In the genomic region with DNA sequence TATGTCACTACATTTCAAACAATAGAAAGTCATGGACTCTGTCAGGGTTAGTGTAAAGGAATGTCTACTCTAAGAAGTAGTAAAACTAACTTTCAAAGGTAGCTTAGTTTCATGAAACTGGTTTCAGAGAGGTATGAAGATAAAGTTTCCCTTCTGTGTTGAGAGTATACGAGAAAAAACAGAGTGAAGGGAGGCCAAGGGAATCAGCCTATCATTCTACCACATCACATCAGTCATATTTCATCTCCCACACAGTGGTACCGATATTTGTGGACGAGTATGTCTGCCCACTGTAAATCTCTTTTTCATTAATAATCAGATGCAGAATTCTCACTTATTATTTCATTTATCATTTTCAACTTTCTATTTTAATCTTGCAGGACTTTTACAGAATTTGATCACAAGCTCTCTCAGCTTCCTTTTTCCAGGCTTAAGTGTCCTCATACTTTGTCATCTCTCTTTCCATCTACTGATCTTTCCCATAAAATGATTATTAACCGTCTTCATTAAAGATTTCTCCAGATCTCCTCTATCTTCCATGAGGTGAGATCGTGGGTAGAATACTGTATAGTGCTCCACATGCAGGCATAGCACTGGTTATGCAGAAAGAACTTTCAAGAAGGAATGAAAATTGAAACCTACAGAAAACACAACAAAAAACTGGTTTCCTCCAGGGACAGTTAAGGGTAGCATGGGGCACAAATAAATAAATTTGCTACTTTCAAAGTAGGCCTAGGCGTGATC, we compare ENCODE assay signal across 8 cellular contexts.
DNase-seq lines count a peak whose midpoint lies in the region; ATAC-seq lines count a peak whose summit lies in the region.

No MANE protein-coding gene starts in this region.

- DNase-seq in medulla oblongata (ENCODE audit: extremely low spot score) = no peak

- H3K27ac ChIP-seq in duodenal mucosa (ENCODE audit: low read depth, low read length) (no peak overlapping the region), rectal smooth muscle tissue (ENCODE audit: low read depth, low read length) (no peak overlapping the region)

- H3K9me3 ChIP-seq in duodenal mucosa (ENCODE audit: control insufficient read depth in 1 of 2, low read length in 2 of 2) = no peaks in the 10 kb centered on the region

- H3K4me3 ChIP-seq in duodenal mucosa (ENCODE audit: low read depth in 1 of 2, low read length in 2 of 2) (peak overlapping the region; percentile 68 to 69), rectal smooth muscle tissue (ENCODE audit: low read length) (peak overlapping the region; percentile 58)

- H3K36me3 ChIP-seq in duodenal mucosa (ENCODE audit: control insufficient read depth in 1 of 2, insufficient read depth in 2 of 2, low read length in 2 of 2) (no peaks in the 10 kb centered on the region), rectal smooth muscle tissue (ENCODE audit: control insufficient read depth, insufficient read depth, low read length) (no peaks in the 10 kb centered on the region)

- H3K9ac ChIP-seq in duodenal mucosa (ENCODE audit: low read depth in 1 of 2, low read length in 2 of 2) = peak overlapping the region in 1 of 2 donors; percentile 21
- H3K9ac ChIP-seq in rectal smooth muscle tissue (ENCODE audit: low read length) = no peak overlapping the region

- H3K4me1 ChIP-seq in duodenal mucosa (ENCODE audit: control insufficient read depth in 1 of 2, insufficient read depth in 2 of 2, low read length in 2 of 2) (no peaks in the 10 kb centered on the region), rectal smooth muscle tissue (ENCODE audit: control insufficient read depth, insufficient read depth, low read length) (peaks cover 5% of the 10 kb centered on the region)

- ATAC-seq in GM18867 (IDR thresholded peaks at IDR 0.05; ENCODE audit: unreplicated experiment) (peak; percentile 39), HG03521 (IDR thresholded peaks at IDR 0.05; ENCODE audit: unreplicated experiment) (peak; percentile 21), HG03439 (IDR thresholded peaks at IDR 0.05; ENCODE audit: unreplicated experiment) (no peak), GM18502 (IDR thresholded peaks at IDR 0.05; ENCODE audit: poor library complexity, unreplicated experiment) (no peak), GM19397 (IDR thresholded peaks at IDR 0.05; ENCODE audit: unreplicated experiment) (no peak)

- H3K27me3 ChIP-seq in duodenal mucosa (ENCODE audit: control insufficient read depth in 1 of 2, insufficient read depth in 2 of 2, low read length in 2 of 2) = no peaks in the 10 kb centered on the region
- no peaks in the 10 kb centered on the region for H3K27me3 ChIP-seq in rectal smooth muscle tissue (ENCODE audit: control insufficient read depth, insufficient read depth, low read length)

Comparison
In these comparisons a context has a peak if more than half of its experiments do, and no peak if none do; other contexts are left out.
1. ATAC-seq: peak in GM18867 (single experiment) and HG03521 (single experiment); none in HG03439 (single experiment), GM18502 (single experiment) and GM19397 (single experiment).